In the genomic region with DNA sequence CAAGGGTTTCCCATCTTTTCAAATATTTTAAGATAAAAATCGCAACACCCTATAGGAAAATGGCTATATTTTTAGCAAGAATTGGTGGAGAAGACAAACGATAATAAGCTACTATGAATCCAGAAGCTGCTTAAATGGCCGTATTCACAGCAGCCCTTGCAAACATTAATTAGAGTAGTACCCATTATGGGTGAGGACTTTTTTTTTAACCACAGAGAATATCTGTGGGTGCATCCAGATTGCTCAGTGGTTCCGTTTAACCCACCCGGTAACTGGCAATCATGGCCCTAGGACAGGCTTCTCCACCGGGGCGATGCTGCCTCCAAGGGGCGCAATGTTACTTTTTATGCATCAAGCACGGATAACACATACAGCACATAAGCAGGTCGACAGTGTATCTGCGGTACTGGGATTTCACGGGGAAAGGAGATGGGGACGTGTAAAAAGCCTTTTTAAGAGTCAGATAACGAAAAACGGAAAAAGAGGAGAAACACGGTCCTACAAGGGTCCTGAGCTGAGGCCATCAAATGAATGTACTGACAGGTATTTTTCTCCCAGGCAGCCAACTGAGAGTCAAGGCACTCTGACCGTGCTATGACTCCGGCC, we compare ENCODE assay signal across 8 cellular contexts. TPM values are rescaled to one million over a fixed set of nuclear protein-coding genes. Genes with fewer than 3 reads are reported as not detected.
DNase-seq lines count a peak whose midpoint lies in the region; ATAC-seq and TF ChIP-seq lines count a peak whose summit lies in the region.

No MANE protein-coding gene starts in this region.

- H3K27me3 Mint-ChIP-seq in activated T-cell treated with anti-CD3 and anti-CD28 coated beads, Interleukin-2, amount 50 U/mL, for 4 hours (ENCODE audit: low read depth): peaks cover 60% of the 10 kb centered on the region

- H3K9me3 ChIP-seq in spleen: no peaks in the 10 kb centered on the region

- H3K4me3 ChIP-seq in astrocyte of the cerebellum (ENCODE audit: low read depth, low read length) (peak overlapping the region; percentile 56), spleen (peak overlapping the region; percentile 38 to 84 (median 62))

- no peak for TF ChIP-seq CTCF in astrocyte of the cerebellum (IDR thresholded peaks at IDR 0.05; ENCODE audit: low read depth, low read length, missing control alignments)
- no peak for TF ChIP-seq CTCF in spleen (IDR thresholded peaks at IDR 0.05 in 8 of 11, conservative IDR thresholded peaks at IDR 0.05 in 3 of 11)

- WGBS in spleen, 5 donors: 10 to 13% (median 11%) methylated on average over 18 of the region's 18 CpGs

- H3K4me1 ChIP-seq in spleen: peaks cover 13 to 48% (median 34%) of the 10 kb centered on the region in 6 donors

- TF ChIP-seq POLR2A in spleen (IDR thresholded peaks at IDR 0.05): no peak

- H3K27ac ChIP-seq in spleen: no peak overlapping the region

- ATAC-seq in activated T-cell treated with anti-CD3 and anti-CD28 coated beads, Interleukin-2, amount 50 U/mL, for 4 hours: peak; percentile 16 to 22

- peak overlapping the region; percentile 60 for H3K4me3 Mint-ChIP-seq in activated T-cell treated with anti-CD3 and anti-CD28 coated beads, Interleukin-2, amount 50 U/mL, for 4 hours

- H3K36me3 ChIP-seq in spleen: no peaks in the 10 kb centered on the region

- peaks cover 35% of the 10 kb centered on the region for H3K4me1 Mint-ChIP-seq in activated T-cell treated with anti-CD3 and anti-CD28 coated beads, Interleukin-2, amount 50 U/mL, for 4 hours (ENCODE audit: low read depth)

- in situ Hi-C loops in astrocyte of the cerebellum (cut with HindIII; ENCODE audit: low sequenced_read_pairs): no loop called here

- DNase-seq in activated T-cell treated with anti-CD3 and anti-CD28 coated beads, Interleukin-2, amount 50 U/mL, for 4 hours: no peak
- DNase-seq in activated T-cell treated with anti-CD3 and anti-CD28 coated beads for 4 hours: no peak
- DNase-seq in NCI-H748 (lab: John Stamatoyannopoulos, UW; ENCODE audit: unreplicated experiment): peak; percentile 70
- no peak for DNase-seq in astrocyte of the cerebellum (ENCODE audit: low read depth)
- peak; percentile 17 for DNase-seq in iris pigment epithelial cell (ENCODE audit: low read depth)
- no peak for DNase-seq in spleen
- DNase-seq in HK-2 (ENCODE audit: unreplicated experiment): no peak
- no peak for DNase-seq in NCI-H2107 treated with DMSO at 0.1 percent for 48 hours (lab: John Stamatoyannopoulos, UW; ENCODE audit: unreplicated experiment)

- peaks cover 0 to 43% (median 4%) of the 10 kb centered on the region in 7 donors for H3K27me3 ChIP-seq in spleen (replicated peaks in 1 of 7)

- no peaks in the 10 kb centered on the region for H3K36me3 Mint-ChIP-seq in activated T-cell treated with anti-CD3 and anti-CD28 coated beads, Interleukin-2, amount 50 U/mL, for 4 hours (ENCODE audit: insufficient read depth)

- intact Hi-C loops in spleen (cut with DNase I; ENCODE audit: low total_unique reads): loop anchor here (5.0 kb wide), 1 partner anchor 83 kb away; no protein-coding TSS in a partner anchor

- no peaks in the 10 kb centered on the region for H3K9me3 Mint-ChIP-seq in activated T-cell treated with anti-CD3 and anti-CD28 coated beads, Interleukin-2, amount 50 U/mL, for 4 hours

RNA-seq across cellular contexts. Expression of a gene that starts 1.0 kb away (rescaled TPM):
- total RNA-seq in activated T-cell treated with anti-CD3 and anti-CD28 coated beads, Interleukin-2, amount 50 U/mL, for 4 hours: under 1 TPM in 2 of 3 donors, not detected in 1; 0.11 to 0.13 TPM
- 1 to 10 TPM in 6 of 7 donors, under 1 TPM in 1; 0.68 to 1.8 (median 1.5) TPM for total RNA-seq in spleen
- polyA plus RNA-seq in spleen: 1 to 10 TPM in 1 of 3 donors, under 1 TPM in 2; 0.61 to 1.3 (median 0.89) TPM

RNA-seq across cellular contexts. Expression of a gene that starts 46.6 kb away (rescaled TPM):
- under 1 TPM in 2 of 3 donors, not detected in 1; 0.20 to 0.41 TPM for total RNA-seq in activated T-cell treated with anti-CD3 and anti-CD28 coated beads, Interleukin-2, amount 50 U/mL, for 4 hours
- under 1 TPM in 2 of 7 donors, not detected in 5; 0.50 to 0.76 TPM for total RNA-seq in spleen
- polyA plus RNA-seq in spleen: under 1 TPM; 0.09 to 0.42 (median 0.12) TPM

Comparison
In these comparisons a context has a peak if more than half of its experiments do, and no peak if none do; other contexts are left out.
1. DNase-seq: peak in NCI-H748 (single experiment) and iris pigment epithelial cell (single experiment); none in activated T-cell treated with anti-CD3 and anti-CD28 coated beads, Interleukin-2, amount 50 U/mL, for 4 hours (single experiment), activated T-cell treated with anti-CD3 and anti-CD28 coated beads for 4 hours (single experiment), astrocyte of the cerebellum (single experiment), spleen (single experiment), HK-2 (single experiment) and NCI-H2107 treated with DMSO at 0.1 percent for 48 hours (single experiment).